In the genomic region with DNA sequence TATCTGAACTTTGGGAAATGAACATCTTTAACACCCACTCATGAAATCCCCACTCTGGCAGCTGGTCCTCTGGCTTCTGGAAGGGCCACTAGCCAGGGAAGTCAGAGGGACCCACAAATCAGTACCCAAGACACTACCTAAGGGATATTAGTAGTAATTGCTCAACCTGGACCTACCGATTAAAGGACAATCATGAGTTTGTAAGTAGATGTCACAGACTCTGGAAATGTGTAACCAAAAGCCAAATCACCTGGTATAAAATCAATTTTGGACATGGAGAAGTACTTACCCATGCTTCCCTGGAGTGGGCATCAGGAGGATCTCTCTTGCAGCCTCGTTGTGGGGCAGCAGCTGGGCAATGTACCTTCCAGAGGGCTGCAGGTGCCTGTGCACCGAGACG, we compare ENCODE assay signal across 8 cellular contexts.
"Had no signal": no experiment of that assay in that cellular context is flagged by ENCODE, and none has a peak within 500 bp of the region (broad histone marks: within the 10 kb centered on the region; RNA-seq: fewer than 3 reads in every experiment).

No MANE protein-coding gene starts in this region.

- H2AFZ ChIP-seq: GM23248 had no signal

- H3K4me1 ChIP-seq: HAP-1 had no signal

- H3K9me3 ChIP-seq: HAP-1 had no signal

- H3K4me3 Mint-ChIP-seq: HFFc6 had no signal

- H3K27ac Mint-ChIP-seq: HFFc6 had no signal

- H3K27ac ChIP-seq: GM23248, HL-60 had no signal

- H3K36me3 ChIP-seq: HAP-1 had no signal

- DNase-seq: GM23248, GOT3, H7, HFFc6 had no signal

- ATAC-seq: HCT116, K562 had no signal

- H3K4me3 ChIP-seq: GM23248, HAP-1, K562 had no signal

- H3K9ac ChIP-seq: GM23248 had no signal

- FAIRE-seq: K562 had no signal

- H3K9me3 Mint-ChIP-seq: HFFc6 had no signal
